In genomic region chr5:137098238-137098637, GRCh38 we compare ENCODE assay signal across 21 cellular contexts.
"Had no signal": no experiment of that assay in that cellular context is flagged by ENCODE, and none has a peak within 500 bp of the region (broad histone marks: within the 10 kb centered on the region; RNA-seq: fewer than 3 reads in every experiment).

No MANE protein-coding gene starts in this region.

- DNase-seq: colonic mucosa; cortex of kidney; dermis blood vessel endothelial cell; dorsolateral prefrontal cortex; effector CD4-positive, alpha-beta T cell; effector CD8-positive, alpha-beta T cell; effector memory CD4-positive, alpha-beta T cell; effector memory CD8-positive, alpha-beta T cell; endodermal cell; erythroblast; esophagus squamous epithelium; foreskin fibroblast; foreskin keratinocyte; foreskin melanocyte; gastrocnemius medialis; glutamatergic neuron; head of caudate nucleus; heart left ventricle; heart right ventricle had no signal

- ATAC-seq: effector memory CD8-positive, alpha-beta T cell; esophagus mucosa; foreskin keratinocyte; gastrocnemius medialis; gastroesophageal sphincter; heart right ventricle had no signal
